In genomic region chr5:161535762-161536161, GRCh38 we compare ENCODE assay signal across 12 cellular contexts. TPM values are rescaled to one million over a fixed set of nuclear protein-coding genes. Genes with fewer than 3 reads are reported as not detected.
DNase-seq lines count a peak whose midpoint lies in the region; ATAC-seq and TF ChIP-seq lines count a peak whose summit lies in the region.
"Had no signal": no experiment of that assay in that cellular context is flagged by ENCODE, and none has a peak within 500 bp of the region (broad histone marks: within the 10 kb centered on the region; RNA-seq: fewer than 3 reads in every experiment).

No MANE protein-coding gene starts in this region.

- H3K9me3 ChIP-seq in T-helper 17 cell (ENCODE audit: control insufficient read depth, low read length, poor library complexity, severe bottlenecking), result no peaks in the 10 kb centered on the region

- peak; percentile 86 for ATAC-seq in GM19463 (IDR thresholded peaks at IDR 0.05; ENCODE audit: unreplicated experiment)
- ATAC-seq in HG03342 (IDR thresholded peaks at IDR 0.05; ENCODE audit: unreplicated experiment), result peak; percentile 70
- no peak for ATAC-seq in T-helper 17 cell
- ATAC-seq in foreskin keratinocyte, result no peak

- H3K4me3 Mint-ChIP-seq in glutamatergic neuron (ENCODE audit: unreplicated experiment) (no peak overlapping the region), T-helper 17 cell (no peak overlapping the region)
- H3K4me3 Mint-ChIP-seq: activated naive CD8-positive, alpha-beta T cell had no signal

- no peaks in the 10 kb centered on the region for H3K4me1 Mint-ChIP-seq in glutamatergic neuron (ENCODE audit: low read depth, unreplicated experiment)
- H3K4me1 Mint-ChIP-seq in T-helper 17 cell, result no peaks in the 10 kb centered on the region
- H3K4me1 Mint-ChIP-seq: CD4-positive, CD25-positive, alpha-beta regulatory T cell had no signal

- H3K27ac Mint-ChIP-seq in glutamatergic neuron (ENCODE audit: unreplicated experiment), result no peak overlapping the region
- H3K27ac Mint-ChIP-seq in T-helper 17 cell, result no peak overlapping the region
- H3K27ac Mint-ChIP-seq: activated naive CD8-positive, alpha-beta T cell; CD4-positive, CD25-positive, alpha-beta regulatory T cell had no signal

- H3K27me3 Mint-ChIP-seq in glutamatergic neuron (ENCODE audit: unreplicated experiment) (no peaks in the 10 kb centered on the region), T-helper 17 cell (no peaks in the 10 kb centered on the region)
- H3K27me3 Mint-ChIP-seq: CD4-positive, CD25-positive, alpha-beta regulatory T cell had no signal

- H3K9me3 Mint-ChIP-seq in glutamatergic neuron (ENCODE audit: unreplicated experiment), result no peaks in the 10 kb centered on the region
- H3K9me3 Mint-ChIP-seq: CD4-positive, CD25-positive, alpha-beta regulatory T cell had no signal

- peak; percentile 20 for DNase-seq in GM10266 (ENCODE audit: extremely low spot score)
- no peak for DNase-seq in glutamatergic neuron
- DNase-seq in DMS114 treated with DMSO at 0.1 percent for 48 hours (lab: John Stamatoyannopoulos, UW; ENCODE audit: unreplicated experiment), result no peak
- DNase-seq in T-helper 17 cell, result no peak
- DNase-seq in foreskin keratinocyte, result no peak
- no peak for DNase-seq in Ammon's horn (ENCODE audit: low spot score)
- DNase-seq: CD4-positive, CD25-positive, alpha-beta regulatory T cell; dermis blood vessel endothelial cell; NCI-H2081 had no signal

- no peaks in the 10 kb centered on the region for H3K27me3 ChIP-seq in foreskin keratinocyte

- no peaks in the 10 kb centered on the region for H3K36me3 Mint-ChIP-seq in glutamatergic neuron (ENCODE audit: unreplicated experiment)
- no peaks in the 10 kb centered on the region for H3K36me3 Mint-ChIP-seq in T-helper 17 cell (ENCODE audit: low read depth)
- H3K36me3 Mint-ChIP-seq: activated naive CD8-positive, alpha-beta T cell; CD4-positive, CD25-positive, alpha-beta regulatory T cell had no signal

- H3K4me1 ChIP-seq in foreskin keratinocyte, result no peaks in the 10 kb centered on the region

- no peak overlapping the region for H3K27ac ChIP-seq in foreskin keratinocyte

- TF ChIP-seq CTCF in GM10266 (IDR thresholded peaks at IDR 0.05; ENCODE audit: control insufficient read depth, insufficient read depth, low read depth, missing control alignments), result peak; percentile 33
- peak; percentile 24 for TF ChIP-seq CTCF in glutamatergic neuron (IDR thresholded peaks at IDR 0.05; ENCODE audit: partially characterized antibody, unreplicated experiment)
- no peak for TF ChIP-seq CTCF in foreskin keratinocyte (conservative IDR thresholded peaks at IDR 0.05)

RNA-seq across cellular contexts. Expression of gene GABRB2, which starts 10.8 kb away (rescaled TPM):
- not detected for total RNA-seq in glutamatergic neuron (ENCODE audit: unreplicated experiment)
- total RNA-seq in T-helper 17 cell, result not detected
- total RNA-seq in foreskin keratinocyte, result not detected in 2 replicates
- polyA plus RNA-seq in foreskin keratinocyte, result not detected in 2 replicates
- total RNA-seq: CD4-positive, CD25-positive, alpha-beta regulatory T cell; dermis blood vessel endothelial cell had no signal
- polyA plus RNA-seq: CD4-positive, CD25-positive, alpha-beta regulatory T cell had no signal

Comparison
In these comparisons a context has a peak if more than half of its experiments do, and no peak if none do; other contexts are left out.
1. ATAC-seq: peak in GM19463 (single experiment) and HG03342 (single experiment); none in T-helper 17 cell (single experiment) and foreskin keratinocyte (single experiment).